11 cellular contexts compared by ENCODE assay signal in the genomic region with DNA sequence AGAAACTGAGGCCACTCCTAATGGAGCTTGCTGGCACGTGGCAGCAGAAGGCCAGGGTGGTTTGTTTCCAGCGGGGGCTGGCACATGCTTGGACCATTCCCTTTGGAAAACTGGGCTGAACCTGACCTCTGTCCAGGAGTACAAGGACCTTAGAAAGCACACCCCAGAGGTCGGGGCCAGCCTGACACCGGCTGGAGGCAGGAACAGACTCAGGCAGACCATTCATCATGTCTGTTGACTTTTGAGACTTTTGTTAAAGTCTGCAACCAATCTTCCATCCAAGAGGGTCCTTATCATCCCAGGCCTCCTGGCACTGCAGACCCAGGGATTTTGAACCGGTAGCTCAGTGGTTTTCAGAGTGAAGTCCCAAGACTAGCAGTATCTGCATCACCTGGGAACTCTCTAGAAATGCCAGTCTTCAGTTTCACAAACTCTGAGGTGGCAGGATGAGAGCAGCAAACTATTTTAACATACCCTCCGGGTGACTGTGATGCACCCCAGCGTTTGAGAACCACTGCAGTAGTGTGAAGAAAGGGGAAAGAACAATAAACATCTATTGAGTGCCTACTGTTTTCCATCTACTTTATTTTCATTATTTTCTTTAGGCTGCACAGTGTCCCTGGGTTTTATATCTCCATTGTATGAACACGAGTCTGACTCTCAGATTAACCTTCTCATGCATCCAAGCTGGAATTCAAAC.
DNase-seq lines count a peak whose midpoint lies in the region; ATAC-seq and TF ChIP-seq lines count a peak whose summit lies in the region.
"Had no signal": no experiment of that assay in that cellular context is flagged by ENCODE, and none has a peak within 500 bp of the region (broad histone marks: within the 10 kb centered on the region; RNA-seq: fewer than 3 reads in every experiment).

No MANE protein-coding gene starts in this region.

- POLR2A ChIA-PET in activated CD4-positive, alpha-beta memory T cell treated with anti-CD3 and anti-CD28 coated beads for 36 hours (lab: Charles Lee), result no interaction called here

- H3K4me3 ChIP-seq in foreskin fibroblast (ENCODE audit: low read depth in 1 of 2, low read length in 2 of 2), result no peak overlapping the region

- H3K36me3 Mint-ChIP-seq in activated CD4-positive, alpha-beta T cell treated with anti-CD3 and anti-CD28 coated beads, Interleukin-2, amount 10 ng/mL, durations not matched to agents 24 days and 14 days (ENCODE audit: low read depth), result no peaks in the 10 kb centered on the region
- H3K36me3 Mint-ChIP-seq in activated CD4-positive, alpha-beta memory T cell treated with anti-CD3 and anti-CD28 coated beads for 36 hours, result no peaks in the 10 kb centered on the region
- peaks cover 30% of the 10 kb centered on the region for H3K36me3 Mint-ChIP-seq in stimulated activated effector memory CD8-positive, alpha-beta T cell treated with anti-CD3 and anti-CD28 coated beads, Interleukin-12 subunit alpha, Interleukin-12 subunit beta, amount 100 ng/mL, for 72 hours

- intact Hi-C loops in activated CD4-positive, alpha-beta T cell treated with anti-CD3 and anti-CD28 coated beads, Interleukin-2, amount 10 ng/mL, durations not matched to agents 24 days and 14 days (cut with micrococcal nuclease), result loop anchor here (2.0 to 10.0 kb wide), 5 partner anchors 65 to 1021 kb away; partner anchors contain the start of genes CENPN, CMC2 and GAN
- intact Hi-C loops in activated CD4-positive, alpha-beta memory T cell treated with anti-CD3 and anti-CD28 coated beads for 36 hours (cut with micrococcal nuclease), result loop anchor here (2.0 to 5.0 kb wide), 2 partner anchors 187 to 319 kb away; partner anchors contain the start of gene GAN
- intact Hi-C loops in left colon (cut with DNase I, micrococcal nuclease), result no loop called here

- no peaks in the 10 kb centered on the region for H3K9me3 Mint-ChIP-seq in activated CD4-positive, alpha-beta T cell treated with anti-CD3 and anti-CD28 coated beads, Interleukin-2, amount 10 ng/mL, durations not matched to agents 24 days and 14 days
- H3K9me3 Mint-ChIP-seq in activated CD4-positive, alpha-beta memory T cell treated with anti-CD3 and anti-CD28 coated beads for 36 hours, result no peaks in the 10 kb centered on the region
- no peaks in the 10 kb centered on the region for H3K9me3 Mint-ChIP-seq in stimulated activated effector memory CD8-positive, alpha-beta T cell treated with anti-CD3 and anti-CD28 coated beads, Interleukin-12 subunit alpha, Interleukin-12 subunit beta, amount 100 ng/mL, for 72 hours

- CTCF ChIA-PET in activated CD4-positive, alpha-beta memory T cell treated with anti-CD3 and anti-CD28 coated beads for 36 hours (lab: Charles Lee), result interaction anchor here (0.7 to 1.8 kb wide), 4 partner anchors 17 to 209 kb away, joined by 3 to 6 read pairs (median 4); no protein-coding TSS in a partner anchor

- no peaks in the 10 kb centered on the region for H3K27me3 Mint-ChIP-seq in activated CD4-positive, alpha-beta T cell treated with anti-CD3 and anti-CD28 coated beads, Interleukin-2, amount 10 ng/mL, durations not matched to agents 24 days and 14 days
- no peaks in the 10 kb centered on the region for H3K27me3 Mint-ChIP-seq in activated CD4-positive, alpha-beta memory T cell treated with anti-CD3 and anti-CD28 coated beads for 36 hours

- H3K27ac Mint-ChIP-seq in activated CD4-positive, alpha-beta T cell treated with anti-CD3 and anti-CD28 coated beads, Interleukin-2, amount 10 ng/mL, durations not matched to agents 24 days and 14 days, result peak overlapping the region; percentile 100
- peak overlapping the region; percentile 94 for H3K27ac Mint-ChIP-seq in activated CD4-positive, alpha-beta memory T cell treated with anti-CD3 and anti-CD28 coated beads for 36 hours
- peak overlapping the region; percentile 93 for H3K27ac Mint-ChIP-seq in stimulated activated effector memory CD8-positive, alpha-beta T cell treated with anti-CD3 and anti-CD28 coated beads, Interleukin-12 subunit alpha, Interleukin-12 subunit beta, amount 100 ng/mL, for 72 hours

- H3K4me1 Mint-ChIP-seq in activated CD4-positive, alpha-beta T cell treated with anti-CD3 and anti-CD28 coated beads, Interleukin-2, amount 10 ng/mL, durations not matched to agents 24 days and 14 days, result peaks cover 68% of the 10 kb centered on the region
- peaks cover 49% of the 10 kb centered on the region for H3K4me1 Mint-ChIP-seq in activated CD4-positive, alpha-beta memory T cell treated with anti-CD3 and anti-CD28 coated beads for 36 hours (ENCODE audit: low read depth)
- H3K4me1 Mint-ChIP-seq in stimulated activated effector memory CD8-positive, alpha-beta T cell treated with anti-CD3 and anti-CD28 coated beads, Interleukin-12 subunit alpha, Interleukin-12 subunit beta, amount 100 ng/mL, for 72 hours, result peaks cover 63% of the 10 kb centered on the region

- ATAC-seq in left colon, result peak; percentile 12
- ATAC-seq in stimulated activated effector memory CD8-positive, alpha-beta T cell treated with anti-CD3 and anti-CD28 coated beads, Interleukin-12 subunit alpha, Interleukin-12 subunit beta, amount 100 ng/mL, for 72 hours, result peak; percentile 38
- ATAC-seq in GM19455 (IDR thresholded peaks at IDR 0.05; ENCODE audit: unreplicated experiment), result no peak

- peak overlapping the region; percentile 82 for H3K4me3 Mint-ChIP-seq in activated CD4-positive, alpha-beta T cell treated with anti-CD3 and anti-CD28 coated beads, Interleukin-2, amount 10 ng/mL, durations not matched to agents 24 days and 14 days
- peak overlapping the region; percentile 52 for H3K4me3 Mint-ChIP-seq in activated CD4-positive, alpha-beta memory T cell treated with anti-CD3 and anti-CD28 coated beads for 36 hours
- H3K4me3 Mint-ChIP-seq in stimulated activated effector memory CD8-positive, alpha-beta T cell treated with anti-CD3 and anti-CD28 coated beads, Interleukin-12 subunit alpha, Interleukin-12 subunit beta, amount 100 ng/mL, for 72 hours, result peak overlapping the region; percentile 70

- DNase-seq in activated CD4-positive, alpha-beta T cell treated with anti-CD3 and anti-CD28 coated beads, Interleukin-2, amount 10 ng/mL, durations not matched to agents 24 days and 14 days, result peak; percentile 70
- DNase-seq in activated CD4-positive, alpha-beta T cell treated with anti-CD3 and anti-CD28 coated beads, Interleukin-2, amount 50 U/mL, for 48 hours, result no peak
- DNase-seq in activated CD4-positive, alpha-beta memory T cell treated with anti-CD3 and anti-CD28 coated beads for 36 hours, result peak; percentile 45
- no peak for DNase-seq in left colon
- DNase-seq in stimulated activated effector memory CD8-positive, alpha-beta T cell treated with anti-CD3 and anti-CD28 coated beads, Interleukin-12 subunit alpha, Interleukin-12 subunit beta, amount 100 ng/mL, for 72 hours (ENCODE audit: low spot score in 2 of 2), result no peak
- DNase-seq in foreskin fibroblast, result no peak
- no peak for DNase-seq in NOMO-1 (lab: John Stamatoyannopoulos, UW; ENCODE audit: unreplicated experiment in 2 of 2)
- DNase-seq: DMS79 treated with DMSO at 0.1 percent for 48 hours; NCI-H1417 treated with DMSO at 0.1 percent for 48 hours; stimulated activated naive CD4-positive, alpha-beta T cell treated with Interleukin-2 at 50 U/mL for 16 hours had no signal

- TF ChIP-seq CTCF in foreskin fibroblast (IDR thresholded peaks at IDR 0.05; ENCODE audit: low read depth, low read length), result no peak

Comparison
In these comparisons a context has a peak if more than half of its experiments do, and no peak if none do; other contexts are left out.
1. DNase-seq: peak in activated CD4-positive, alpha-beta T cell treated with anti-CD3 and anti-CD28 coated beads, Interleukin-2, amount 10 ng/mL, durations not matched to agents 24 days and 14 days (single experiment) and activated CD4-positive, alpha-beta memory T cell treated with anti-CD3 and anti-CD28 coated beads for 36 hours (single experiment); none in activated CD4-positive, alpha-beta T cell treated with anti-CD3 and anti-CD28 coated beads, Interleukin-2, amount 50 U/mL, for 48 hours (0 of 2), left colon (0 of 2), stimulated activated effector memory CD8-positive, alpha-beta T cell treated with anti-CD3 and anti-CD28 coated beads, Interleukin-12 subunit alpha, Interleukin-12 subunit beta, amount 100 ng/mL, for 72 hours (0 of 2), foreskin fibroblast (0 of 2) and NOMO-1 (0 of 2).
2. intact Hi-C loops: an anchor here in activated CD4-positive, alpha-beta T cell treated with anti-CD3 and anti-CD28 coated beads, Interleukin-2, amount 10 ng/mL, durations not matched to agents 24 days and 14 days (2.0 to 10.0 kb wide) and activated CD4-positive, alpha-beta memory T cell treated with anti-CD3 and anti-CD28 coated beads for 36 hours (2.0 to 5.0 kb wide); none called in left colon.
3. Peak in every context shown above with its lines, with median percentiles within 50 percentile points of each other: H3K27ac Mint-ChIP-seq and H3K4me3 Mint-ChIP-seq.